17 cellular contexts compared by ENCODE assay signal in the genomic region with DNA sequence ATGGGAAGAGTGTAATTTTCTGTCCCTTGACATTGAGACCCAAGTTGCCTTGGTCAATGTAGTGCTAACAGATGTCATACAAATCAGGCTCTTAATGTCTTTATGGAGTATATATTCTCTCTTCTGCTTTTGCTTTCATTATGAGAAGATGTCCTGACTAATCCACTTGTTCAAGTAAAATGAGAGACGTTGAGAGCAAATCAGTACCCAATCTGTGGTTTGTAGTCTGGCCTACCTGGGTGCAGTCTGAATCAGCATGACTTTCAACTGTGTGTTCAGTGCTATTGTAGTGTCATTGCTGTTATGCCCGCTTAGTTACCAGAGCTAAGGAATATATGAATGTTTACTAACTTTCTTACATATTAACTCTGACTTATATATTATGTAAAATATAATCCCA.
A peak's percentile ranks its signal among the peaks of the same experiment; 100 is the strongest.
DNase-seq lines count a peak whose midpoint lies in the region; ATAC-seq, FAIRE-seq and TF ChIP-seq lines count a peak whose summit lies in the region.
"Had no signal": no experiment of that assay in that cellular context is flagged by ENCODE, and none has a peak within 500 bp of the region (broad histone marks: within the 10 kb centered on the region; RNA-seq: fewer than 3 reads in every experiment).

No MANE protein-coding gene starts in this region.

- no peaks in the 10 kb centered on the region for H3K36me3 Mint-ChIP-seq in activated CD4-positive, alpha-beta T cell treated with anti-CD3 and anti-CD28 coated beads for 36 hours (ENCODE audit: low read depth)
- H3K36me3 Mint-ChIP-seq in stimulated activated effector memory CD8-positive, alpha-beta T cell treated with anti-CD3 and anti-CD28 coated beads, Interleukin-12 subunit alpha, Interleukin-12 subunit beta, amount 100 ng/mL, for 72 hours: no peaks in the 10 kb centered on the region
- H3K36me3 Mint-ChIP-seq: activated naive CD8-positive, alpha-beta T cell treated with anti-CD3 and anti-CD28 coated beads for 36 hours had no signal

- TF ChIP-seq POLR2A in H54 (IDR thresholded peaks at IDR 0.05; ENCODE audit: low read depth, low read length): no peak

- FAIRE-seq in H54 (lab: Jason Lieb, UNC): no peak
- FAIRE-seq: D721Med had no signal

- peak; percentile 81 for ATAC-seq in activated CD4-positive, alpha-beta T cell treated with anti-CD3 and anti-CD28 coated beads for 36 hours
- peak; percentile 96 for ATAC-seq in GM21723 (IDR thresholded peaks at IDR 0.05; ENCODE audit: unreplicated experiment)
- peak; percentile 98 for ATAC-seq in HG03135 (IDR thresholded peaks at IDR 0.05; ENCODE audit: unreplicated experiment)
- peak; percentile 74 for ATAC-seq in stimulated activated effector memory CD8-positive, alpha-beta T cell treated with anti-CD3 and anti-CD28 coated beads, Interleukin-12 subunit alpha, Interleukin-12 subunit beta, amount 100 ng/mL, for 72 hours
- ATAC-seq: gastrocnemius medialis had no signal

- intact Hi-C loops in activated CD4-positive, alpha-beta T cell treated with anti-CD3 and anti-CD28 coated beads for 36 hours (cut with DNase I, micrococcal nuclease): no loop called here

- POLR2A ChIA-PET in activated CD4-positive, alpha-beta T cell treated with anti-CD3 and anti-CD28 coated beads for 36 hours (lab: Charles Lee): no interaction called here

- DNase-seq in activated CD4-positive, alpha-beta T cell treated with anti-CD3 and anti-CD28 coated beads for 36 hours: peak; percentile 10
- no peak for DNase-seq in activated CD4-positive, alpha-beta T cell treated with anti-CD3 and anti-CD28 coated beads, Interleukin-2, amount 50 U/mL, for 1 hour
- DNase-seq in stimulated activated effector memory CD8-positive, alpha-beta T cell treated with anti-CD3 and anti-CD28 coated beads, Interleukin-12 subunit alpha, Interleukin-12 subunit beta, amount 100 ng/mL, for 72 hours (ENCODE audit: low spot score in 2 of 2): no peak
- no peak for DNase-seq in H54 (ENCODE audit: insufficient read length, low spot score)
- no peak for DNase-seq in hepatic stellate cell (ENCODE audit: low spot score)
- no peak for DNase-seq in NCI-H345 (lab: John Stamatoyannopoulos, UW)
- DNase-seq: 8988T; activated naive CD8-positive, alpha-beta T cell treated with anti-CD3 and anti-CD28 coated beads for 36 hours; dermis blood vessel endothelial cell; gastrocnemius medialis; NCI-H2171 treated with DMSO at 0.1 percent for 48 hours; occipital lobe; SIG-M5; stimulated activated naive CD4-positive, alpha-beta T cell treated with Interleukin-2 at 50 U/mL for 16 hours had no signal

- no peaks in the 10 kb centered on the region for H3K4me1 Mint-ChIP-seq in activated CD4-positive, alpha-beta T cell treated with anti-CD3 and anti-CD28 coated beads for 36 hours
- no peaks in the 10 kb centered on the region for H3K4me1 Mint-ChIP-seq in stimulated activated effector memory CD8-positive, alpha-beta T cell treated with anti-CD3 and anti-CD28 coated beads, Interleukin-12 subunit alpha, Interleukin-12 subunit beta, amount 100 ng/mL, for 72 hours
- H3K4me1 Mint-ChIP-seq: activated naive CD8-positive, alpha-beta T cell treated with anti-CD3 and anti-CD28 coated beads for 36 hours had no signal

- H3K4me3 Mint-ChIP-seq in activated CD4-positive, alpha-beta T cell treated with anti-CD3 and anti-CD28 coated beads for 36 hours: no peak overlapping the region
- H3K4me3 Mint-ChIP-seq in stimulated activated effector memory CD8-positive, alpha-beta T cell treated with anti-CD3 and anti-CD28 coated beads, Interleukin-12 subunit alpha, Interleukin-12 subunit beta, amount 100 ng/mL, for 72 hours: no peak overlapping the region
- H3K4me3 Mint-ChIP-seq: activated naive CD8-positive, alpha-beta T cell treated with anti-CD3 and anti-CD28 coated beads for 36 hours had no signal

- CTCF ChIA-PET in activated CD4-positive, alpha-beta T cell treated with anti-CD3 and anti-CD28 coated beads for 36 hours (lab: Charles Lee): no interaction called here

- H3K9me3 Mint-ChIP-seq in activated CD4-positive, alpha-beta T cell treated with anti-CD3 and anti-CD28 coated beads for 36 hours (ENCODE audit: low read depth): peaks cover 7% of the 10 kb centered on the region
- peaks cover 15% of the 10 kb centered on the region for H3K9me3 Mint-ChIP-seq in stimulated activated effector memory CD8-positive, alpha-beta T cell treated with anti-CD3 and anti-CD28 coated beads, Interleukin-12 subunit alpha, Interleukin-12 subunit beta, amount 100 ng/mL, for 72 hours
- H3K9me3 Mint-ChIP-seq: activated naive CD8-positive, alpha-beta T cell treated with anti-CD3 and anti-CD28 coated beads for 36 hours had no signal

- H3K27ac Mint-ChIP-seq in activated CD4-positive, alpha-beta T cell treated with anti-CD3 and anti-CD28 coated beads for 36 hours: no peak overlapping the region
- no peak overlapping the region for H3K27ac Mint-ChIP-seq in stimulated activated effector memory CD8-positive, alpha-beta T cell treated with anti-CD3 and anti-CD28 coated beads, Interleukin-12 subunit alpha, Interleukin-12 subunit beta, amount 100 ng/mL, for 72 hours
- H3K27ac Mint-ChIP-seq: activated naive CD8-positive, alpha-beta T cell treated with anti-CD3 and anti-CD28 coated beads for 36 hours had no signal

- H3K27me3 Mint-ChIP-seq in activated CD4-positive, alpha-beta T cell treated with anti-CD3 and anti-CD28 coated beads for 36 hours: no peaks in the 10 kb centered on the region
- H3K27me3 Mint-ChIP-seq: activated naive CD8-positive, alpha-beta T cell treated with anti-CD3 and anti-CD28 coated beads for 36 hours had no signal
